8 cellular contexts compared by ENCODE assay signal in the genomic region with DNA sequence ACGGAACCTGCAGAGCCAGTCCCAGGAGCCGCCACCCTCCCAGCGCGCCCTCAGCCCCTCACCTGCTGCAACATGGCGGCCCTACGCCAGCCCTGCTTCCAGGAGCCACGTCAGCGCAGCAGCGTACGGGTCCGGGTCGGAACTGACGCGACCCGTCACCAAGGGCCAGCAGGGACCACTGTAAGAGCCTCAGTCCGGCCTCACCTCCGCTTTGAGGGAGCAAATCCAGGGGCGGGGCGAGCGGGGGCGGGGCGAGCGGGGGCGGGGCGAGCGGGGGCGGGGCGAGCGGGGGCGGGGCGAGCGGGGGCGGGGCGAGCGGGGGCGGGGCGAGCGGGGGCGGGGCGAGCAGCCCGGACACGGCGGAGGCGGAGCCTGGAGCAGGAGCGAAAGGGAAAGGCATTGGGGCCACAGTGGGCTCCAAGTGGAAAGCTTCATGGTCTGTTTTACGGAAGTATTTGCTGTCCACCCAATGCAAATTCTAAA. TPM values are rescaled to one million over a fixed set of nuclear protein-coding genes. Genes with fewer than 3 reads are reported as not detected.
DNase-seq lines count a peak whose midpoint lies in the region; ATAC-seq and TF ChIP-seq lines count a peak whose summit lies in the region.
"Not testable (repeated sequence)": the region's sequence is repeated elsewhere in the genome, so short reads cannot be mapped to it uniquely, and the experiment has no call there.

TSS of gene TVP23C (minus strand) at position 109 of the 483 bp plus-strand sequence. CDS start at position 74, 35 bp downstream.

- H3K27me3 ChIP-seq in Caco-2 (replicated peaks; ENCODE audit: control insufficient read depth, insufficient read depth, low read length); HUES48 (ENCODE audit: control insufficient read depth, insufficient read depth, low read length); esophagus squamous epithelium; mucosa of rectum (ENCODE audit: control insufficient read depth in 2 of 2, insufficient read depth in 2 of 2, low read length in 2 of 2): not testable (repeated sequence)

- not testable (repeated sequence) for H3K27me3 Mint-ChIP-seq in Caco-2 (ENCODE audit: insufficient read depth, unreplicated experiment); activated T-cell treated with anti-CD3 and anti-CD28 coated beads, Interleukin-2, amount 50 U/mL, for 72 hours (ENCODE audit: low read depth)

- peak; percentile 84 for ATAC-seq in GM21529 (IDR thresholded peaks at IDR 0.05; ENCODE audit: unreplicated experiment)
- ATAC-seq in activated T-cell treated with anti-CD3 and anti-CD28 coated beads, Interleukin-2, amount 50 U/mL, for 72 hours (replicated peaks in 1 of 2): peak; percentile 90 to 91

- peaks cover 13% of the 10 kb centered on the region for H3K4me1 Mint-ChIP-seq in Caco-2 (ENCODE audit: low read depth, unreplicated experiment)
- H3K4me1 Mint-ChIP-seq in activated T-cell treated with anti-CD3 and anti-CD28 coated beads, Interleukin-2, amount 50 U/mL, for 72 hours (ENCODE audit: low read depth): peaks cover 17% of the 10 kb centered on the region

- TF ChIP-seq POLR2A in esophagus squamous epithelium (IDR thresholded peaks at IDR 0.05): peak in 1 of 4 donors; percentile 56

- H3K36me3 Mint-ChIP-seq in Caco-2 (ENCODE audit: insufficient read depth, unreplicated experiment): peaks cover 12% of the 10 kb centered on the region
- H3K36me3 Mint-ChIP-seq in activated T-cell treated with anti-CD3 and anti-CD28 coated beads, Interleukin-2, amount 50 U/mL, for 72 hours (ENCODE audit: insufficient read depth in 2 of 2): not testable (repeated sequence)

- peak within 1 kb of the TSS; percentile 89 for H3K27ac Mint-ChIP-seq in Caco-2 (ENCODE audit: unreplicated experiment)
- H3K27ac Mint-ChIP-seq in activated T-cell treated with anti-CD3 and anti-CD28 coated beads, Interleukin-2, amount 50 U/mL, for 72 hours: peak within 1 kb of the TSS; percentile 86

- CTCF ChIA-PET in Caco-2 (lab: Charles Lee): not testable (repeated sequence)

- WGBS in esophagus squamous epithelium, 2 donors: 0% methylated on average over 1 of the region's 46 CpGs; no CpG with 5 or more reads in 1 of the 2 donors

- H3K4me3 ChIP-seq in Caco-2 (ENCODE audit: low read depth, low read length) (peak within 1 kb of the TSS; percentile 54), HUES48 (ENCODE audit: low read depth, low read length) (peak within 1 kb of the TSS; percentile 72), esophagus squamous epithelium (peak within 1 kb of the TSS; percentile 61 to 85 (median 80)), mucosa of rectum (ENCODE audit: low read length in 2 of 2) (peak within 1 kb of the TSS; percentile 71 to 78)

- not testable (repeated sequence) for TF ChIP-seq CTCF in Caco-2 (IDR thresholded peaks at IDR 0.05; ENCODE audit: insufficient read depth in 1 of 2, low read depth in 1 of 2, low read length in 1 of 2, severe bottlenecking in 1 of 2, unreplicated experiment in 1 of 2); esophagus squamous epithelium (IDR thresholded peaks at IDR 0.05)

- H3K9me3 ChIP-seq in Caco-2; HUES48 (ENCODE audit: control insufficient read depth, insufficient read depth, low read length); esophagus squamous epithelium; mucosa of rectum (ENCODE audit: control insufficient read depth in 2 of 2, low read length in 2 of 2): not testable (repeated sequence)

- not testable (repeated sequence) for H3K9me3 Mint-ChIP-seq in Caco-2 (ENCODE audit: unreplicated experiment); activated T-cell treated with anti-CD3 and anti-CD28 coated beads, Interleukin-2, amount 50 U/mL, for 72 hours

- POLR2A ChIA-PET in Caco-2 (lab: Charles Lee): not testable (repeated sequence)

- not testable (repeated sequence) for H3K36me3 ChIP-seq in Caco-2 (ENCODE audit: control insufficient read depth, insufficient read depth, low read length); HUES48 (ENCODE audit: control insufficient read depth, insufficient read depth, low read length); esophagus squamous epithelium; mucosa of rectum (ENCODE audit: control insufficient read depth in 2 of 2, insufficient read depth in 2 of 2, low read length in 2 of 2)

- DNase-seq in Caco-2 (peak; percentile 77 to 81), RPMI8226 (peak; percentile 56), esophagus squamous epithelium (lab: John Stamatoyannopoulos, UW) (peak; percentile 13)
- DNase-seq in activated T-cell treated with anti-CD3 and anti-CD28 coated beads, Interleukin-2, amount 50 U/mL, for 72 hours: peak; percentile 78 to 79
- DNase-seq in stimulated activated CD8-positive, alpha-beta memory T cell treated with anti-CD3 and anti-CD28 coated beads, Interleukin-2, amount 100 ng/mL, for 1 hour (ENCODE audit: low read depth in 2 of 2): peak; percentile 14 to 47

- intact Hi-C loops in Caco-2 (cut with micrococcal nuclease; ENCODE audit: unreplicated experiment); esophagus squamous epithelium (cut with DNase I): not testable (repeated sequence)

- not testable (repeated sequence) for BruUV-seq in Caco-2 (replicated peaks; lab: Mats Ljungman, UMichigan)

- H3K27ac ChIP-seq in HUES48 (ENCODE audit: low read depth, low read length) (peak within 1 kb of the TSS; percentile 71), esophagus squamous epithelium (peak within 1 kb of the TSS; percentile 85 to 94 (median 89)), mucosa of rectum (ENCODE audit: low read depth in 2 of 2, low read length in 2 of 2) (peak within 1 kb of the TSS; percentile 70 to 74)

- H3K4me1 ChIP-seq in Caco-2; HUES48 (ENCODE audit: control insufficient read depth, insufficient read depth, low read length); mucosa of rectum (ENCODE audit: control insufficient read depth in 2 of 2, insufficient read depth in 2 of 2, low read length in 2 of 2): not testable (repeated sequence)
- H3K4me1 ChIP-seq in esophagus squamous epithelium: peaks cover 0 to 15% (median 3%) of the 10 kb centered on the region in 3 donors

- peak within 1 kb of the TSS; percentile 80 for H3K4me3 Mint-ChIP-seq in Caco-2 (ENCODE audit: unreplicated experiment)
- H3K4me3 Mint-ChIP-seq in activated T-cell treated with anti-CD3 and anti-CD28 coated beads, Interleukin-2, amount 50 U/mL, for 72 hours: peak within 1 kb of the TSS; percentile 87 to 98

- H3K9ac ChIP-seq in HUES48 (ENCODE audit: low read depth, low read length): peak within 1 kb of the TSS; percentile 84; the same call in 1 of the 2 replicates
- peak within 1 kb of the TSS in 1 of 2 donors; percentile 78 for H3K9ac ChIP-seq in mucosa of rectum (ENCODE audit: low read depth in 1 of 2, low read length in 2 of 2)

RNA-seq across cellular contexts. Expression of gene TVP23C, which starts in this region (rescaled TPM):
- 15.3 and 17.1 TPM in 2 replicates for total RNA-seq in Caco-2 (2022)
- 10 to 100 TPM; 19.5 to 26.5 TPM for total RNA-seq in activated T-cell treated with anti-CD3 and anti-CD28 coated beads, Interleukin-2, amount 50 U/mL, for 72 hours
- 10 to 100 TPM in 3 of 4 donors, 1 to 10 TPM in 1; 4.2 to 27.1 (median 18.5) TPM for total RNA-seq in esophagus squamous epithelium

Comparison
In these comparisons a context has a peak if more than half of its experiments do, and no peak if none do; other contexts are left out.
1. Peak in every context shown above with its lines: DNase-seq, ATAC-seq, H3K4me3 ChIP-seq and H3K27ac ChIP-seq.
2. DNase-seq: peak in every context shown above with its lines; median percentile 79 in Caco-2; 78 in activated T-cell treated with anti-CD3 and anti-CD28 coated beads, Interleukin-2, amount 50 U/mL, for 72 hours; 56 in RPMI8226; 30 in stimulated activated CD8-positive, alpha-beta memory T cell treated with anti-CD3 and anti-CD28 coated beads, Interleukin-2, amount 100 ng/mL, for 1 hour; 13 in esophagus squamous epithelium.